In the genomic region with DNA sequence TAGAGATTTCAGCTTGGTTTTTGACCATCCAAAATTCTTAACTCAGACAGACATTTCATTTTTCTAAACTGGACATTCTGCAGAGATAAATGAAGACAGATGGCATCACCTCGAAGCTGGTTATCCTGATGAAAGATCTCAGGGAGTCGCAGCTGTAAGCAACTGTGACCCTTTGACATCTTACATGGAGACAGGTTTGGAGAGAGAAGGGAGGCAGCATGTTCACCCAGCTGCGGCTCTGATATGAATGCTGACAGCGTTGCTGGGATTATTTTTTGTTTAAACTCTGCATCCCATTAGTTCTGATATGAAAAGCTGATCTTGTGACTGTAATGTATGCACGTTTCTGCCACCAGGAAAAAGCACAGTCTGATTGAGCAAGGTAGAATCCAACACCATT, we compare ENCODE assay signal across 14 cellular contexts.
A peak's percentile ranks its signal among the peaks of the same experiment; 100 is the strongest.
DNase-seq lines count a peak whose midpoint lies in the region; ATAC-seq and TF ChIP-seq lines count a peak whose summit lies in the region.
"Had no signal": no experiment of that assay in that cellular context is flagged by ENCODE, and none has a peak within 500 bp of the region (broad histone marks: within the 10 kb centered on the region; RNA-seq: fewer than 3 reads in every experiment).

No MANE protein-coding gene starts in this region.

- H3K36me3 ChIP-seq in GM23248 (ENCODE audit: low read depth) (no peaks in the 10 kb centered on the region), neuron (ENCODE audit: insufficient read depth, low read length) (no peaks in the 10 kb centered on the region)
- H3K36me3 ChIP-seq in effector memory CD4-positive, alpha-beta T cell (ENCODE audit: control insufficient read depth, insufficient read depth, low read length), result no peaks in the 10 kb centered on the region
- H3K36me3 ChIP-seq: HAP-1 had no signal

- H3K27ac Mint-ChIP-seq in glutamatergic neuron (ENCODE audit: unreplicated experiment), result peak overlapping the region; percentile 10
- no peak overlapping the region for H3K27ac Mint-ChIP-seq in naive thymus-derived CD8-positive, alpha-beta T cell
- H3K27ac Mint-ChIP-seq: B cell; CD4-positive, alpha-beta T cell had no signal

- POLR2A ChIA-PET in naive thymus-derived CD8-positive, alpha-beta T cell (lab: Charles Lee), result no interaction called here

- peaks cover 10% of the 10 kb centered on the region for H3K4me1 Mint-ChIP-seq in glutamatergic neuron (ENCODE audit: low read depth, unreplicated experiment)
- H3K4me1 Mint-ChIP-seq in naive thymus-derived CD8-positive, alpha-beta T cell, result no peaks in the 10 kb centered on the region
- H3K4me1 Mint-ChIP-seq: B cell had no signal

- H3K9ac ChIP-seq in GM23248, result no peak overlapping the region

- H2AFZ ChIP-seq in GM23248 (no peak overlapping the region), neuron (ENCODE audit: low read depth, low read length) (peak overlapping the region; percentile 16)

- no peaks in the 10 kb centered on the region for H3K79me2 ChIP-seq in GM23248 (ENCODE audit: insufficient read depth)

- H3K27me3 Mint-ChIP-seq in glutamatergic neuron (ENCODE audit: unreplicated experiment), result no peaks in the 10 kb centered on the region
- no peaks in the 10 kb centered on the region for H3K27me3 Mint-ChIP-seq in naive thymus-derived CD8-positive, alpha-beta T cell
- H3K27me3 Mint-ChIP-seq: B cell; CD4-positive, alpha-beta T cell had no signal

- H3K4me3 Mint-ChIP-seq in glutamatergic neuron (ENCODE audit: unreplicated experiment), result no peak overlapping the region
- no peak overlapping the region for H3K4me3 Mint-ChIP-seq in naive thymus-derived CD8-positive, alpha-beta T cell
- H3K4me3 Mint-ChIP-seq: B cell; CD4-positive, alpha-beta T cell had no signal

- H3K27me3 ChIP-seq in GM23248 (replicated peaks; ENCODE audit: insufficient read depth) (no peaks in the 10 kb centered on the region), neuron (ENCODE audit: insufficient read depth, low read length) (no peaks in the 10 kb centered on the region)
- H3K27me3 ChIP-seq in effector memory CD4-positive, alpha-beta T cell (replicated peaks; ENCODE audit: control insufficient read depth, insufficient read depth, low read length, poor library complexity, severe bottlenecking), result no peaks in the 10 kb centered on the region

- peak overlapping the region; percentile 27 for H3K4me2 ChIP-seq in GM23248 (ENCODE audit: unreplicated experiment)

- no peaks in the 10 kb centered on the region for H3K9me2 ChIP-seq in GM23248 (ENCODE audit: insufficient read depth)

- ATAC-seq in naive thymus-derived CD8-positive, alpha-beta T cell, result no peak

- H3K4me3 ChIP-seq in GM23248 (no peak overlapping the region), neuron (ENCODE audit: low read length) (no peak overlapping the region)
- no peak overlapping the region for H3K4me3 ChIP-seq in effector memory CD4-positive, alpha-beta T cell (ENCODE audit: insufficient read depth, low read depth, low read length, poor library complexity, severe bottlenecking)
- H3K4me3 ChIP-seq: HAP-1 had no signal

- no peak overlapping the region for H3K27ac ChIP-seq in GM23248
- no peak overlapping the region for H3K27ac ChIP-seq in effector memory CD4-positive, alpha-beta T cell (ENCODE audit: insufficient read depth, low read length, poor library complexity, severe bottlenecking)
- H3K27ac ChIP-seq: HL-60 had no signal

- no peak for TF ChIP-seq CTCF in glutamatergic neuron (IDR thresholded peaks at IDR 0.05; ENCODE audit: partially characterized antibody, unreplicated experiment)
- no peak for TF ChIP-seq CTCF in GM10266 (IDR thresholded peaks at IDR 0.05; ENCODE audit: control insufficient read depth, insufficient read depth, low read depth, missing control alignments)

- H3K36me3 Mint-ChIP-seq in glutamatergic neuron (ENCODE audit: unreplicated experiment), result no peaks in the 10 kb centered on the region
- H3K36me3 Mint-ChIP-seq in naive thymus-derived CD8-positive, alpha-beta T cell, result peaks cover 0 to 5% (median 0%) of the 10 kb centered on the region in 3 donors

- H3K9me3 ChIP-seq in GM23248 (ENCODE audit: low read depth) (no peaks in the 10 kb centered on the region), neuron (ENCODE audit: low read length) (no peaks in the 10 kb centered on the region)
- no peaks in the 10 kb centered on the region for H3K9me3 ChIP-seq in effector memory CD4-positive, alpha-beta T cell (ENCODE audit: control insufficient read depth, low read length)
- H3K9me3 ChIP-seq: HAP-1 had no signal

- no peaks in the 10 kb centered on the region for H4K20me1 ChIP-seq in GM23248 (ENCODE audit: insufficient read depth)

- 55% methylated on average over 5 of the region's 5 CpGs for WGBS in GM23248 (ENCODE audit: low coverage in 1 of 2, low lambda C conversion rate in 2 of 2, missing lambda C conversion rate in 2 of 2), 2 experiments

- H3K9me3 Mint-ChIP-seq in glutamatergic neuron (ENCODE audit: unreplicated experiment), result peaks cover 2% of the 10 kb centered on the region
- peaks cover 0 to 36% (median 5%) of the 10 kb centered on the region in 9 donors for H3K9me3 Mint-ChIP-seq in naive thymus-derived CD8-positive, alpha-beta T cell

- H3K4me1 ChIP-seq in GM23248 (ENCODE audit: insufficient read depth) (peaks cover 35% of the 10 kb centered on the region), neuron (ENCODE audit: insufficient read depth, low read length) (peaks cover 20% of the 10 kb centered on the region)
- no peaks in the 10 kb centered on the region for H3K4me1 ChIP-seq in effector memory CD4-positive, alpha-beta T cell (ENCODE audit: control insufficient read depth, insufficient read depth, low read length, poor library complexity, severe bottlenecking)
- H3K4me1 ChIP-seq: HAP-1 had no signal

- DNase-seq in GM23248 (no peak), SK-N-DZ (ENCODE audit: low spot score) (peak; percentile 38), glutamatergic neuron (no peak), GM10266 (ENCODE audit: extremely low spot score) (no peak), activated gamma-delta T cell treated with Interleukin-2 at 50 U/mL for 16 hours (no peak)
- no peak for DNase-seq in effector memory CD4-positive, alpha-beta T cell
- no peak for DNase-seq in naive thymus-derived CD8-positive, alpha-beta T cell
- DNase-seq: Calu3; CD4-positive, alpha-beta T cell; DMS 273 treated with DMSO at 0.1 percent for 48 hours had no signal

- peaks cover 47% of the 10 kb centered on the region for H3F3A ChIP-seq in GM23248 (ENCODE audit: insufficient read depth)

- in situ Hi-C loops in GM23248 (cut with MboI), result no loop called here
